ENCODE assay signal across 1 cellular context in the genomic region with DNA sequence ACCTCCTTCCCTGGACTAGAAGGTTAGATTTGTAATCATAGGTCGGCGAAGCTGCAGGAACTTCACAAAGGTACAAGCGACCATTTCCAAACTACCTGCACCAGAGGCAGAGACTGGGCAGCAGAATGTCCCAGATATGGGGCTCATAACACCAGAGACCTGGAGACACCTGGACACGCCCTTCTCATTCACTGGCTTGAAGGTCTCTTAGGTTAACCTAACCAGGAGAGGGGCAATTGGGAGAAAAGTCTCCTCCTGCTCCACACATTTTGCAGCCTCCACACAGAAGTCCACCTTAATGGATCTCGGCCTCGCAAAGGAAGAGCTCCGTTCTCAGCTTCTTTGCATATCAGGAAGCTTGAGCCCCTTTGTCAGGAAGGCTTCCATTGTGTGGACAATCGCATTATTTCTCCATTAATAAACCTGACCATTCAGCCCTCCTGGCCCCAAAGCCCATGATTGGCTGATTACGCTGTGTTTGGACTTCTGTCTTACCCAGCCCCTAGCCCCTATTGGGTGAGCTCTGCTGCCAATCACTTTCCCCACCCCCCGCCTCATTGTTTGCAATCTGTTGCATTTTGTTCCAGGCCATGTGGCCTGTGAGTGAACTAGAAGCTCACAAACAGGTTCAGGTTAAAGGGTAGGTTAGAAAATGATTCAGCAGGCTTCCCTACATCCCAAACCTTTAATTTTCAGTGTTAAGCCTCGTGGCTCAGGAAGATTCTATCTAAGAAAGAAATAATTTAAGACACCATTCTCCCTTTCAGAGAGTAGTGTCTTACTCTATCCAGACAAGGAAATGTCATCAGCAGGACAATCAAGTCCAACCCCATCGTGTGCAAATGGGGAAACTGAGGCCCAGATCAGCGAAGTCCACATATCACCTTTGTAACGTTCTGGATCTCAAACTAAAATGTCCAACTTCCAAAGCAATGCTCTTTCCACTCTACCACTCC.
A peak's percentile ranks its signal among the peaks of the same experiment; 100 is the strongest.
TF ChIP-seq lines count a peak whose summit lies in the region.

No MANE protein-coding gene starts in this region.

TF ChIP-seq in K562, 482 proteins besides CTCF, POLR2A, EP300 and RAD21 (continued from another document and continues in another):
- TF ChIP-seq, protein P1, sequence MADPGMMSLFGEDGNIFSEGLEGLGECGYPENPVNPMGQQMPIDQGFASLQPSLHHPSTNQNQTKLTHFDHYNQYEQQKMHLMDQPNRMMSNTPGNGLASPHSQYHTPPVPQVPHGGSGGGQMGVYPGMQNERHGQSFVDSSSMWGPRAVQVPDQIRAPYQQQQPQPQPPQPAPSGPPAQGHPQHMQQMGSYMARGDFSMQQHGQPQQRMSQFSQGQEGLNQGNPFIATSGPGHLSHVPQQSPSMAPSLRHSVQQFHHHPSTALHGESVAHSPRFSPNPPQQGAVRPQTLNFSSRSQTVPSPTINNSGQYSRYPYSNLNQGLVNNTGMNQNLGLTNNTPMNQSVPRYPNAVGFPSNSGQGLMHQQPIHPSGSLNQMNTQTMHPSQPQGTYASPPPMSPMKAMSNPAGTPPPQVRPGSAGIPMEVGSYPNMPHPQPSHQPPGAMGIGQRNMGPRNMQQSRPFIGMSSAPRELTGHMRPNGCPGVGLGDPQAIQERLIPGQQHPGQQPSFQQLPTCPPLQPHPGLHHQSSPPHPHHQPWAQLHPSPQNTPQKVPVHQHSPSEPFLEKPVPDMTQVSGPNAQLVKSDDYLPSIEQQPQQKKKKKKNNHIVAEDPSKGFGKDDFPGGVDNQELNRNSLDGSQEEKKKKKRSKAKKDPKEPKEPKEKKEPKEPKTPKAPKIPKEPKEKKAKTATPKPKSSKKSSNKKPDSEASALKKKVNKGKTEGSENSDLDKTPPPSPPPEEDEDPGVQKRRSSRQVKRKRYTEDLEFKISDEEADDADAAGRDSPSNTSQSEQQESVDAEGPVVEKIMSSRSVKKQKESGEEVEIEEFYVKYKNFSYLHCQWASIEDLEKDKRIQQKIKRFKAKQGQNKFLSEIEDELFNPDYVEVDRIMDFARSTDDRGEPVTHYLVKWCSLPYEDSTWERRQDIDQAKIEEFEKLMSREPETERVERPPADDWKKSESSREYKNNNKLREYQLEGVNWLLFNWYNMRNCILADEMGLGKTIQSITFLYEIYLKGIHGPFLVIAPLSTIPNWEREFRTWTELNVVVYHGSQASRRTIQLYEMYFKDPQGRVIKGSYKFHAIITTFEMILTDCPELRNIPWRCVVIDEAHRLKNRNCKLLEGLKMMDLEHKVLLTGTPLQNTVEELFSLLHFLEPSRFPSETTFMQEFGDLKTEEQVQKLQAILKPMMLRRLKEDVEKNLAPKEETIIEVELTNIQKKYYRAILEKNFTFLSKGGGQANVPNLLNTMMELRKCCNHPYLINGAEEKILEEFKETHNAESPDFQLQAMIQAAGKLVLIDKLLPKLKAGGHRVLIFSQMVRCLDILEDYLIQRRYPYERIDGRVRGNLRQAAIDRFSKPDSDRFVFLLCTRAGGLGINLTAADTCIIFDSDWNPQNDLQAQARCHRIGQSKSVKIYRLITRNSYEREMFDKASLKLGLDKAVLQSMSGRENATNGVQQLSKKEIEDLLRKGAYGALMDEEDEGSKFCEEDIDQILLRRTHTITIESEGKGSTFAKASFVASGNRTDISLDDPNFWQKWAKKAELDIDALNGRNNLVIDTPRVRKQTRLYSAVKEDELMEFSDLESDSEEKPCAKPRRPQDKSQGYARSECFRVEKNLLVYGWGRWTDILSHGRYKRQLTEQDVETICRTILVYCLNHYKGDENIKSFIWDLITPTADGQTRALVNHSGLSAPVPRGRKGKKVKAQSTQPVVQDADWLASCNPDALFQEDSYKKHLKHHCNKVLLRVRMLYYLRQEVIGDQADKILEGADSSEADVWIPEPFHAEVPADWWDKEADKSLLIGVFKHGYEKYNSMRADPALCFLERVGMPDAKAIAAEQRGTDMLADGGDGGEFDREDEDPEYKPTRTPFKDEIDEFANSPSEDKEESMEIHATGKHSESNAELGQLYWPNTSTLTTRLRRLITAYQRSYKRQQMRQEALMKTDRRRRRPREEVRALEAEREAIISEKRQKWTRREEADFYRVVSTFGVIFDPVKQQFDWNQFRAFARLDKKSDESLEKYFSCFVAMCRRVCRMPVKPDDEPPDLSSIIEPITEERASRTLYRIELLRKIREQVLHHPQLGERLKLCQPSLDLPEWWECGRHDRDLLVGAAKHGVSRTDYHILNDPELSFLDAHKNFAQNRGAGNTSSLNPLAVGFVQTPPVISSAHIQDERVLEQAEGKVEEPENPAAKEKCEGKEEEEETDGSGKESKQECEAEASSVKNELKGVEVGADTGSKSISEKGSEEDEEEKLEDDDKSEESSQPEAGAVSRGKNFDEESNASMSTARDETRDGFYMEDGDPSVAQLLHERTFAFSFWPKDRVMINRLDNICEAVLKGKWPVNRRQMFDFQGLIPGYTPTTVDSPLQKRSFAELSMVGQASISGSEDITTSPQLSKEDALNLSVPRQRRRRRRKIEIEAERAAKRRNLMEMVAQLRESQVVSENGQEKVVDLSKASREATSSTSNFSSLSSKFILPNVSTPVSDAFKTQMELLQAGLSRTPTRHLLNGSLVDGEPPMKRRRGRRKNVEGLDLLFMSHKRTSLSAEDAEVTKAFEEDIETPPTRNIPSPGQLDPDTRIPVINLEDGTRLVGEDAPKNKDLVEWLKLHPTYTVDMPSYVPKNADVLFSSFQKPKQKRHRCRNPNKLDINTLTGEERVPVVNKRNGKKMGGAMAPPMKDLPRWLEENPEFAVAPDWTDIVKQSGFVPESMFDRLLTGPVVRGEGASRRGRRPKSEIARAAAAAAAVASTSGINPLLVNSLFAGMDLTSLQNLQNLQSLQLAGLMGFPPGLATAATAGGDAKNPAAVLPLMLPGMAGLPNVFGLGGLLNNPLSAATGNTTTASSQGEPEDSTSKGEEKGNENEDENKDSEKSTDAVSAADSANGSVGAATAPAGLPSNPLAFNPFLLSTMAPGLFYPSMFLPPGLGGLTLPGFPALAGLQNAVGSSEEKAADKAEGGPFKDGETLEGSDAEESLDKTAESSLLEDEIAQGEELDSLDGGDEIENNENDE (IDR thresholded peaks at IDR 0.05; ENCODE audit: low read depth, low read length), result no peak
- TF ChIP-seq NFATC3 (IDR thresholded peaks at IDR 0.05), result no peak; the same call in 1 of the 2 replicates
- TF ChIP-seq TEAD4 (IDR thresholded peaks at IDR 0.05; ENCODE audit: low read length), result no peak
- no peak for TF ChIP-seq TEAD4 (CRISPR knock-in tag; IDR thresholded peaks at IDR 0.05; ENCODE audit: borderline replicate concordance)
- no peak for TF ChIP-seq CHD1 (IDR thresholded peaks at IDR 0.05; ENCODE audit: low read length)
- TF ChIP-seq PRMT5 (CRISPR knock-in tag; IDR thresholded peaks at IDR 0.05), result no peak
- peak; percentile 93 for TF ChIP-seq BCOR (IDR thresholded peaks at IDR 0.05)
- TF ChIP-seq FUS (optimal IDR thresholded peaks at IDR 0.05; ENCODE audit: low read depth, low read length), result no peak
- no peak for TF ChIP-seq BHLHE40 (IDR thresholded peaks at IDR 0.05; ENCODE audit: low read length)
- no peak; the same call in 1 of the 2 replicates for TF ChIP-seq GABPA (tag; conservative IDR thresholded peaks at IDR 0.05; ENCODE audit: low read depth)
- TF ChIP-seq BRD4 (IDR thresholded peaks at IDR 0.05), result no peak
- no peak for TF ChIP-seq SMARCC2 (IDR thresholded peaks at IDR 0.05; ENCODE audit: low read depth)
- no peak for TF ChIP-seq PPARD (CRISPR knock-in tag; IDR thresholded peaks at IDR 0.05)
- no peak for TF ChIP-seq HDAC6 (IDR thresholded peaks at IDR 0.05; ENCODE audit: low read depth, low read length)
- TF ChIP-seq, protein P2, sequence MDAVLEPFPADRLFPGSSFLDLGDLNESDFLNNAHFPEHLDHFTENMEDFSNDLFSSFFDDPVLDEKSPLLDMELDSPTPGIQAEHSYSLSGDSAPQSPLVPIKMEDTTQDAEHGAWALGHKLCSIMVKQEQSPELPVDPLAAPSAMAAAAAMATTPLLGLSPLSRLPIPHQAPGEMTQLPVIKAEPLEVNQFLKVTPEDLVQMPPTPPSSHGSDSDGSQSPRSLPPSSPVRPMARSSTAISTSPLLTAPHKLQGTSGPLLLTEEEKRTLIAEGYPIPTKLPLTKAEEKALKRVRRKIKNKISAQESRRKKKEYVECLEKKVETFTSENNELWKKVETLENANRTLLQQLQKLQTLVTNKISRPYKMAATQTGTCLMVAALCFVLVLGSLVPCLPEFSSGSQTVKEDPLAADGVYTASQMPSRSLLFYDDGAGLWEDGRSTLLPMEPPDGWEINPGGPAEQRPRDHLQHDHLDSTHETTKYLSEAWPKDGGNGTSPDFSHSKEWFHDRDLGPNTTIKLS (IDR thresholded peaks at IDR 0.05; ENCODE audit: borderline replicate concordance, low read depth), result no peak
- TF ChIP-seq RBM15 (IDR thresholded peaks at IDR 0.05; ENCODE audit: insufficient read depth, low read length), result no peak
- TF ChIP-seq ILK (tag; IDR thresholded peaks at IDR 0.05; ENCODE audit: borderline replicate concordance, low read depth), result peak; percentile 60; the same call in 1 of the 2 replicates
- no peak for TF ChIP-seq HNRNPH1 (optimal IDR thresholded peaks at IDR 0.05; ENCODE audit: low read depth, low read length)
- TF ChIP-seq MTA3 (IDR thresholded peaks at IDR 0.05; ENCODE audit: borderline replicate concordance), result no peak; the same call in 1 of the 2 replicates
- no peak for TF ChIP-seq U2AF1 (optimal IDR thresholded peaks at IDR 0.05; ENCODE audit: low read depth, low read length)
- no peak; the same call in 1 of the 2 replicates for TF ChIP-seq ZNF197 (CRISPR knock-in tag; IDR thresholded peaks at IDR 0.05; ENCODE audit: low read depth)
- TF ChIP-seq MAFK (IDR thresholded peaks at IDR 0.05; ENCODE audit: low read length), result peak; percentile 59
- TF ChIP-seq SLC30A9 (CRISPR knock-in tag; IDR thresholded peaks at IDR 0.05), result no peak
- TF ChIP-seq, protein P3, sequence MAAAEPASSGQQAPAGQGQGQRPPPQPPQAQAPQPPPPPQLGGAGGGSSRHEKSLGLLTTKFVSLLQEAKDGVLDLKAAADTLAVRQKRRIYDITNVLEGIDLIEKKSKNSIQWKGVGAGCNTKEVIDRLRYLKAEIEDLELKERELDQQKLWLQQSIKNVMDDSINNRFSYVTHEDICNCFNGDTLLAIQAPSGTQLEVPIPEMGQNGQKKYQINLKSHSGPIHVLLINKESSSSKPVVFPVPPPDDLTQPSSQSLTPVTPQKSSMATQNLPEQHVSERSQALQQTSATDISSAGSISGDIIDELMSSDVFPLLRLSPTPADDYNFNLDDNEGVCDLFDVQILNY (CRISPR knock-in tag; IDR thresholded peaks at IDR 0.05), result no peak
- TF ChIP-seq, protein P4, sequence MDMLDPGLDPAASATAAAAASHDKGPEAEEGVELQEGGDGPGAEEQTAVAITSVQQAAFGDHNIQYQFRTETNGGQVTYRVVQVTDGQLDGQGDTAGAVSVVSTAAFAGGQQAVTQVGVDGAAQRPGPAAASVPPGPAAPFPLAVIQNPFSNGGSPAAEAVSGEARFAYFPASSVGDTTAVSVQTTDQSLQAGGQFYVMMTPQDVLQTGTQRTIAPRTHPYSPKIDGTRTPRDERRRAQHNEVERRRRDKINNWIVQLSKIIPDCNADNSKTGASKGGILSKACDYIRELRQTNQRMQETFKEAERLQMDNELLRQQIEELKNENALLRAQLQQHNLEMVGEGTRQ (CRISPR knock-in tag; IDR thresholded peaks at IDR 0.05), result peak; percentile 43; the same call in 1 of the 2 replicates
- no peak for TF ChIP-seq ZNF354B (CRISPR knock-in tag; IDR thresholded peaks at IDR 0.05)
- no peak for TF ChIP-seq ZNF780A (CRISPR knock-in tag; IDR thresholded peaks at IDR 0.05)
- TF ChIP-seq, protein P5, sequence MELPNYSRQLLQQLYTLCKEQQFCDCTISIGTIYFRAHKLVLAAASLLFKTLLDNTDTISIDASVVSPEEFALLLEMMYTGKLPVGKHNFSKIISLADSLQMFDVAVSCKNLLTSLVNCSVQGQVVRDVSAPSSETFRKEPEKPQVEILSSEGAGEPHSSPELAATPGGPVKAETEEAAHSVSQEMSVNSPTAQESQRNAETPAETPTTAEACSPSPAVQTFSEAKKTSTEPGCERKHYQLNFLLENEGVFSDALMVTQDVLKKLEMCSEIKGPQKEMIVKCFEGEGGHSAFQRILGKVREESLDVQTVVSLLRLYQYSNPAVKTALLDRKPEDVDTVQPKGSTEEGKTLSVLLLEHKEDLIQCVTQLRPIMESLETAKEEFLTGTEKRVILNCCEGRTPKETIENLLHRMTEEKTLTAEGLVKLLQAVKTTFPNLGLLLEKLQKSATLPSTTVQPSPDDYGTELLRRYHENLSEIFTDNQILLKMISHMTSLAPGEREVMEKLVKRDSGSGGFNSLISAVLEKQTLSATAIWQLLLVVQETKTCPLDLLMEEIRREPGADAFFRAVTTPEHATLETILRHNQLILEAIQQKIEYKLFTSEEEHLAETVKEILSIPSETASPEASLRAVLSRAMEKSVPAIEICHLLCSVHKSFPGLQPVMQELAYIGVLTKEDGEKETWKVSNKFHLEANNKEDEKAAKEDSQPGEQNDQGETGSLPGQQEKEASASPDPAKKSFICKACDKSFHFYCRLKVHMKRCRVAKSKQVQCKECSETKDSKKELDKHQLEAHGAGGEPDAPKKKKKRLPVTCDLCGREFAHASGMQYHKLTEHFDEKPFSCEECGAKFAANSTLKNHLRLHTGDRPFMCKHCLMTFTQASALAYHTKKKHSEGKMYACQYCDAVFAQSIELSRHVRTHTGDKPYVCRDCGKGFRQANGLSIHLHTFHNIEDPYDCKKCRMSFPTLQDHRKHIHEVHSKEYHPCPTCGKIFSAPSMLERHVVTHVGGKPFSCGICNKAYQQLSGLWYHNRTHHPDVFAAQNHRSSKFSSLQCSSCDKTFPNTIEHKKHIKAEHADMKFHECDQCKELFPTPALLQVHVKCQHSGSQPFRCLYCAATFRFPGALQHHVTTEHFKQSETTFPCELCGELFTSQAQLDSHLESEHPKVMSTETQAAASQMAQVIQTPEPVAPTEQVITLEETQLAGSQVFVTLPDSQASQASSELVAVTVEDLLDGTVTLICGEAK (IDR thresholded peaks at IDR 0.05), result peak; percentile 30; the same call in 1 of the 2 replicates
- TF ChIP-seq, protein P5 (CRISPR knock-in tag; IDR thresholded peaks at IDR 0.05), result no peak
- TF ChIP-seq STAG1 (CRISPR knock-in tag; IDR thresholded peaks at IDR 0.05; ENCODE audit: borderline replicate concordance), result no peak
